In genomic region chr9:96605328-96605727, GRCh38 we compare ENCODE assay signal across 1 cellular context.
TF ChIP-seq lines count a peak whose summit lies in the region.

No MANE protein-coding gene starts in this region.

TF ChIP-seq in GM12891, 5 proteins besides CTCF, POLR2A, EP300 and RAD21:
- TF ChIP-seq POU2F2 (IDR thresholded peaks at IDR 0.05; ENCODE audit: low read depth, low read length), result no peak
- no peak for TF ChIP-seq SPI1 (IDR thresholded peaks at IDR 0.05; ENCODE audit: low read depth, low read length)
- TF ChIP-seq POLR2AphosphoS5 (IDR thresholded peaks at IDR 0.05; ENCODE audit: low read depth, low read length), result no peak
- TF ChIP-seq TAF1 (IDR thresholded peaks at IDR 0.05; ENCODE audit: low read depth, low read length), result no peak
- no peak for TF ChIP-seq PAX5 (IDR thresholded peaks at IDR 0.05; ENCODE audit: insufficient read depth, low read length, severe bottlenecking)
